26 cellular contexts compared by ENCODE assay signal in the genomic region with DNA sequence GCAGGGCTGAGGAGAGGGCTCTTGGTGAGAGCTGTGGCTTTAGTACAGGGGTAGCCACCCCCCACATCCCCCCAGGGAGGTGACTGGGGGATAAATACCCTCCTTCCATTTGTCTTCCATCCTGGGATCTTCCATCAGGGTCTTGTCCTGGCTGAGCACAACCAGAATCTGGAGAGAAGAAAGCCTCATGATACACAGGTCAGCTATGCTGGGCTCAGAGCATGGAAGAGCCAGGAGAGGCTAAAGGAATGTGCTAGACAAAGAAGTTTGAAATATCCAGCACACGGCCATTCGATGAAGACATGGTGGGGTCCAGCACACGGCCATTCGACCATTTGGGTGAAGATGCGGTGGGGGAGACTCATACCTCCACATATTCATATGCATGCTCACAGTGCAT. TPM values are rescaled to one million over a fixed set of nuclear protein-coding genes. Genes with fewer than 3 reads are reported as not detected.
DNase-seq lines count a peak whose midpoint lies in the region; ATAC-seq, FAIRE-seq and TF ChIP-seq lines count a peak whose summit lies in the region.
"Had no signal": no experiment of that assay in that cellular context is flagged by ENCODE, and none has a peak within 500 bp of the region (broad histone marks: within the 10 kb centered on the region; RNA-seq: fewer than 3 reads in every experiment).

No MANE protein-coding gene starts in this region.

- no peaks in the 10 kb centered on the region for H3K36me3 ChIP-seq in astrocyte (ENCODE audit: insufficient read depth, low read length)
- H3K36me3 ChIP-seq in uterus = no peaks in the 10 kb centered on the region
- H3K36me3 ChIP-seq: BLaER1, HAP-1 had no signal

- H3K79me2 ChIP-seq in astrocyte (ENCODE audit: insufficient read depth, low read length) = no peaks in the 10 kb centered on the region

- peaks cover 1% of the 10 kb centered on the region for H3K27me3 Mint-ChIP-seq in astrocyte (ENCODE audit: low read depth, unreplicated experiment)
- peaks cover 4% of the 10 kb centered on the region for H3K27me3 Mint-ChIP-seq in activated CD4-positive, alpha-beta T cell treated with anti-CD3 and anti-CD28 coated beads, Interleukin-2, amount 10 ng/mL, durations not matched to agents 7 days and 5 days
- H3K27me3 Mint-ChIP-seq: T-cell had no signal

- H3K4me1 Mint-ChIP-seq in astrocyte (ENCODE audit: low read depth, unreplicated experiment) = peaks cover 32% of the 10 kb centered on the region
- H3K4me1 Mint-ChIP-seq in activated CD4-positive, alpha-beta T cell treated with anti-CD3 and anti-CD28 coated beads, Interleukin-2, amount 10 ng/mL, durations not matched to agents 7 days and 5 days = peaks cover 13% of the 10 kb centered on the region
- H3K4me1 Mint-ChIP-seq: IgD-negative memory B cell had no signal

- H3K9ac ChIP-seq in astrocyte (ENCODE audit: low read length) = no peak overlapping the region
- H3K9ac ChIP-seq: BLaER1, KMS-11 had no signal

- peaks cover 3% of the 10 kb centered on the region for H3K36me3 Mint-ChIP-seq in astrocyte (ENCODE audit: low read depth, unreplicated experiment)
- no peaks in the 10 kb centered on the region for H3K36me3 Mint-ChIP-seq in activated CD4-positive, alpha-beta T cell treated with anti-CD3 and anti-CD28 coated beads, Interleukin-2, amount 10 ng/mL, durations not matched to agents 7 days and 5 days (ENCODE audit: low read depth)

- H3K9me3 ChIP-seq in astrocyte (ENCODE audit: insufficient read depth, low read depth, low read length) = no peaks in the 10 kb centered on the region
- H3K9me3 ChIP-seq in uterus = peaks cover 0 to 5% of the 10 kb centered on the region in 2 donors
- H3K9me3 ChIP-seq: HAP-1 had no signal

- H3K27ac ChIP-seq in astrocyte (ENCODE audit: low read depth, low read length) (no peak overlapping the region), uterus (no peak overlapping the region)
- H3K27ac ChIP-seq: BLaER1, KMS-11, RWPE1 had no signal

- no peak overlapping the region for H3K4me2 ChIP-seq in astrocyte (ENCODE audit: low read length)
- H3K4me2 ChIP-seq: BLaER1, KMS-11 had no signal

- DNase-seq in EL (peak; percentile 47), astrocyte (ENCODE audit: low read depth) (peak; percentile 46), hepatic stellate cell (ENCODE audit: low spot score) (peak; percentile 58), GDM1 (lab: John Stamatoyannopoulos, UW) (no peak), uterus (no peak)
- no peak for DNase-seq in activated CD4-positive, alpha-beta T cell treated with anti-CD3 and anti-CD28 coated beads, Interleukin-2, amount 10 ng/mL, durations not matched to agents 7 days and 5 days
- DNase-seq: CD4-positive, CD25-positive, alpha-beta regulatory T cell; DMS153; DND-41; NCI-H1092; NCI-H1417 treated with DMSO at 0.1 percent for 48 hours; NCI-H1694 treated with DMSO at 0.1 percent for 48 hours; NCI-H2081; NCI-H2227 treated with DMSO at 0.1 percent for 48 hours; NCI-H526 treated with DMSO at 0.1 percent for 48 hours; SHP77; T-cell had no signal

- no peaks in the 10 kb centered on the region for H3K27me3 ChIP-seq in astrocyte (ENCODE audit: insufficient read depth, low read length)
- no peaks in the 10 kb centered on the region for H3K27me3 ChIP-seq in uterus
- H3K27me3 ChIP-seq: BLaER1 had no signal

- CTCF ChIA-PET in activated CD4-positive, alpha-beta T cell treated with anti-CD3 and anti-CD28 coated beads, Interleukin-2, amount 10 ng/mL, durations not matched to agents 7 days and 5 days (lab: Charles Lee) = no interaction called here

- intact Hi-C loops in uterus (cut with DNase I; ENCODE audit: low total_unique reads) = no loop called here

- no peak overlapping the region for H3K4me3 Mint-ChIP-seq in astrocyte (ENCODE audit: unreplicated experiment)
- H3K4me3 Mint-ChIP-seq in activated CD4-positive, alpha-beta T cell treated with anti-CD3 and anti-CD28 coated beads, Interleukin-2, amount 10 ng/mL, durations not matched to agents 7 days and 5 days = no peak overlapping the region
- H3K4me3 Mint-ChIP-seq: CD4-positive, CD25-positive, alpha-beta regulatory T cell; T-cell had no signal

- ATAC-seq in GM19455 (IDR thresholded peaks at IDR 0.05; ENCODE audit: unreplicated experiment) = no peak
- ATAC-seq: T-cell had no signal

- H3K4me3 ChIP-seq in astrocyte (ENCODE audit: insufficient read depth, low read depth, low read length) (no peak overlapping the region), uterus (no peak overlapping the region)
- H3K4me3 ChIP-seq: BLaER1, HAP-1 had no signal

- H3K9me3 Mint-ChIP-seq in astrocyte (ENCODE audit: unreplicated experiment) = peaks cover 3% of the 10 kb centered on the region
- peaks cover 2% of the 10 kb centered on the region for H3K9me3 Mint-ChIP-seq in activated CD4-positive, alpha-beta T cell treated with anti-CD3 and anti-CD28 coated beads, Interleukin-2, amount 10 ng/mL, durations not matched to agents 7 days and 5 days

- TF ChIP-seq CTCF in astrocyte (IDR thresholded peaks at IDR 0.05; ENCODE audit: insufficient read depth, low read depth, low read length) = no peak
- TF ChIP-seq CTCF in uterus (IDR thresholded peaks at IDR 0.05) = no peak

- H3K27ac Mint-ChIP-seq in astrocyte (ENCODE audit: unreplicated experiment) = peak overlapping the region; percentile 26
- no peak overlapping the region for H3K27ac Mint-ChIP-seq in activated CD4-positive, alpha-beta T cell treated with anti-CD3 and anti-CD28 coated beads, Interleukin-2, amount 10 ng/mL, durations not matched to agents 7 days and 5 days
- H3K27ac Mint-ChIP-seq: CD4-positive, CD25-positive, alpha-beta regulatory T cell; IgD-negative memory B cell; T-cell had no signal

- POLR2A ChIA-PET in activated CD4-positive, alpha-beta T cell treated with anti-CD3 and anti-CD28 coated beads, Interleukin-2, amount 10 ng/mL, durations not matched to agents 7 days and 5 days (lab: Charles Lee) = no interaction called here

- TF ChIP-seq POLR2A in uterus (IDR thresholded peaks at IDR 0.05) = no peak

- H4K20me1 ChIP-seq in astrocyte (ENCODE audit: insufficient read depth, low read length) = no peaks in the 10 kb centered on the region
- H4K20me1 ChIP-seq: BLaER1 had no signal

- H3K4me1 ChIP-seq in astrocyte (ENCODE audit: insufficient read depth, low read length) (peaks cover 53% of the 10 kb centered on the region), uterus (no peaks in the 10 kb centered on the region)

- FAIRE-seq in astrocyte (lab: Jason Lieb, UNC) = no peak
- FAIRE-seq: G401.6, GM12891, GM19239 had no signal

- H2AFZ ChIP-seq in astrocyte (ENCODE audit: low read depth, low read length) = no peak overlapping the region

RNA-seq across cellular contexts. Expression of a gene that starts 30.0 kb away (rescaled TPM):
- total RNA-seq in astrocyte (0.60 and 0.77 TPM in 2 replicates), uterus (1 to 10 TPM in 1 of 4 donors, not detected in 3; 6.3 TPM)
- total RNA-seq in activated CD4-positive, alpha-beta T cell treated with anti-CD3 and anti-CD28 coated beads, Interleukin-2, amount 10 ng/mL, durations not matched to agents 7 days and 5 days = 1 to 10 TPM; 3.1 to 4.1 TPM

Comparison
In these comparisons a context has a peak if more than half of its experiments do, and no peak if none do; other contexts are left out.
1. DNase-seq: peak in EL (single experiment), astrocyte (single experiment) and hepatic stellate cell (single experiment); none in activated CD4-positive, alpha-beta T cell treated with anti-CD3 and anti-CD28 coated beads, Interleukin-2, amount 10 ng/mL, durations not matched to agents 7 days and 5 days (single experiment), GDM1 (single experiment) and uterus (0 of 2).